In the genomic region with DNA sequence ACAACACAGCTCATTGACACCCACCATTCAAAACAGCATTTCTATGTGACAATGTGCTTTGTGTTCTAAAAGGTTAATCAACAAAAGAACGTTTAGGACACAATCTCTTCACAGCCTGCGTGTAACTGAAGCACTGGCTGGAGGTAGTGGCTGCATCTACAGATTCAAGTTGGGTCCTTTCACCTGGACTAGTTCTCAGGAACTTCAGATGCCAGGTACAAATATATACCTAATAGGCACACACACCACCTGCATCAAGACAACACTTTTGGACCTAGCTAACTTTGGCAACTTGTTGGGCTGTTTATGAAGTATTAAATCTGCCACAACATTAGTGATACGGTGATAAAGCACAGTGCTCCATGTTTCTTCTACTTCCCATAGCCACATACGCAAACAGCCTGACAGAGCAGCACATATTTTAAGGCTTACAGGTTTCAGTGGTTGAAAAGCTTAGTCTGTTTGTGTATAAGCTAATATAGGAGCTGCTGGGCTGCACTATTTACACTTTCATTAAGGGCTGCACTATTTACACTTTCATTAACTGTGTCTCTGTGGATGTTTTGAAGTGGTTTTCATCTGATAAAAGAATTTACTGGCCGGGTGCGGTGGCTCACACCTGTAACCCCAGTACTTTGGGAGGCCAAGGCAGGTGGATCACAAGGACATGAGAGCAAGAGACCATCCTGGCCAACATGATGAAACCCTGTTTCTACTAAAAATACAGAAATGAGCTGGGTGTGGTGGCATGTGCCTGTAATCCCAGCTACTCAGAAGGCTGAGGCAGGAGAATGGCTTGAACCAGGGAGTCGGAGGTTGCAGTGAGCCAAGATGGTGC, we compare ENCODE assay signal across 1 cellular context.
TF ChIP-seq lines count a peak whose summit lies in the region.

No MANE protein-coding gene starts in this region.

TF ChIP-seq in H1, 55 proteins besides CTCF, POLR2A, EP300 and RAD21 (continued from another document):
- TF ChIP-seq, protein P1, sequence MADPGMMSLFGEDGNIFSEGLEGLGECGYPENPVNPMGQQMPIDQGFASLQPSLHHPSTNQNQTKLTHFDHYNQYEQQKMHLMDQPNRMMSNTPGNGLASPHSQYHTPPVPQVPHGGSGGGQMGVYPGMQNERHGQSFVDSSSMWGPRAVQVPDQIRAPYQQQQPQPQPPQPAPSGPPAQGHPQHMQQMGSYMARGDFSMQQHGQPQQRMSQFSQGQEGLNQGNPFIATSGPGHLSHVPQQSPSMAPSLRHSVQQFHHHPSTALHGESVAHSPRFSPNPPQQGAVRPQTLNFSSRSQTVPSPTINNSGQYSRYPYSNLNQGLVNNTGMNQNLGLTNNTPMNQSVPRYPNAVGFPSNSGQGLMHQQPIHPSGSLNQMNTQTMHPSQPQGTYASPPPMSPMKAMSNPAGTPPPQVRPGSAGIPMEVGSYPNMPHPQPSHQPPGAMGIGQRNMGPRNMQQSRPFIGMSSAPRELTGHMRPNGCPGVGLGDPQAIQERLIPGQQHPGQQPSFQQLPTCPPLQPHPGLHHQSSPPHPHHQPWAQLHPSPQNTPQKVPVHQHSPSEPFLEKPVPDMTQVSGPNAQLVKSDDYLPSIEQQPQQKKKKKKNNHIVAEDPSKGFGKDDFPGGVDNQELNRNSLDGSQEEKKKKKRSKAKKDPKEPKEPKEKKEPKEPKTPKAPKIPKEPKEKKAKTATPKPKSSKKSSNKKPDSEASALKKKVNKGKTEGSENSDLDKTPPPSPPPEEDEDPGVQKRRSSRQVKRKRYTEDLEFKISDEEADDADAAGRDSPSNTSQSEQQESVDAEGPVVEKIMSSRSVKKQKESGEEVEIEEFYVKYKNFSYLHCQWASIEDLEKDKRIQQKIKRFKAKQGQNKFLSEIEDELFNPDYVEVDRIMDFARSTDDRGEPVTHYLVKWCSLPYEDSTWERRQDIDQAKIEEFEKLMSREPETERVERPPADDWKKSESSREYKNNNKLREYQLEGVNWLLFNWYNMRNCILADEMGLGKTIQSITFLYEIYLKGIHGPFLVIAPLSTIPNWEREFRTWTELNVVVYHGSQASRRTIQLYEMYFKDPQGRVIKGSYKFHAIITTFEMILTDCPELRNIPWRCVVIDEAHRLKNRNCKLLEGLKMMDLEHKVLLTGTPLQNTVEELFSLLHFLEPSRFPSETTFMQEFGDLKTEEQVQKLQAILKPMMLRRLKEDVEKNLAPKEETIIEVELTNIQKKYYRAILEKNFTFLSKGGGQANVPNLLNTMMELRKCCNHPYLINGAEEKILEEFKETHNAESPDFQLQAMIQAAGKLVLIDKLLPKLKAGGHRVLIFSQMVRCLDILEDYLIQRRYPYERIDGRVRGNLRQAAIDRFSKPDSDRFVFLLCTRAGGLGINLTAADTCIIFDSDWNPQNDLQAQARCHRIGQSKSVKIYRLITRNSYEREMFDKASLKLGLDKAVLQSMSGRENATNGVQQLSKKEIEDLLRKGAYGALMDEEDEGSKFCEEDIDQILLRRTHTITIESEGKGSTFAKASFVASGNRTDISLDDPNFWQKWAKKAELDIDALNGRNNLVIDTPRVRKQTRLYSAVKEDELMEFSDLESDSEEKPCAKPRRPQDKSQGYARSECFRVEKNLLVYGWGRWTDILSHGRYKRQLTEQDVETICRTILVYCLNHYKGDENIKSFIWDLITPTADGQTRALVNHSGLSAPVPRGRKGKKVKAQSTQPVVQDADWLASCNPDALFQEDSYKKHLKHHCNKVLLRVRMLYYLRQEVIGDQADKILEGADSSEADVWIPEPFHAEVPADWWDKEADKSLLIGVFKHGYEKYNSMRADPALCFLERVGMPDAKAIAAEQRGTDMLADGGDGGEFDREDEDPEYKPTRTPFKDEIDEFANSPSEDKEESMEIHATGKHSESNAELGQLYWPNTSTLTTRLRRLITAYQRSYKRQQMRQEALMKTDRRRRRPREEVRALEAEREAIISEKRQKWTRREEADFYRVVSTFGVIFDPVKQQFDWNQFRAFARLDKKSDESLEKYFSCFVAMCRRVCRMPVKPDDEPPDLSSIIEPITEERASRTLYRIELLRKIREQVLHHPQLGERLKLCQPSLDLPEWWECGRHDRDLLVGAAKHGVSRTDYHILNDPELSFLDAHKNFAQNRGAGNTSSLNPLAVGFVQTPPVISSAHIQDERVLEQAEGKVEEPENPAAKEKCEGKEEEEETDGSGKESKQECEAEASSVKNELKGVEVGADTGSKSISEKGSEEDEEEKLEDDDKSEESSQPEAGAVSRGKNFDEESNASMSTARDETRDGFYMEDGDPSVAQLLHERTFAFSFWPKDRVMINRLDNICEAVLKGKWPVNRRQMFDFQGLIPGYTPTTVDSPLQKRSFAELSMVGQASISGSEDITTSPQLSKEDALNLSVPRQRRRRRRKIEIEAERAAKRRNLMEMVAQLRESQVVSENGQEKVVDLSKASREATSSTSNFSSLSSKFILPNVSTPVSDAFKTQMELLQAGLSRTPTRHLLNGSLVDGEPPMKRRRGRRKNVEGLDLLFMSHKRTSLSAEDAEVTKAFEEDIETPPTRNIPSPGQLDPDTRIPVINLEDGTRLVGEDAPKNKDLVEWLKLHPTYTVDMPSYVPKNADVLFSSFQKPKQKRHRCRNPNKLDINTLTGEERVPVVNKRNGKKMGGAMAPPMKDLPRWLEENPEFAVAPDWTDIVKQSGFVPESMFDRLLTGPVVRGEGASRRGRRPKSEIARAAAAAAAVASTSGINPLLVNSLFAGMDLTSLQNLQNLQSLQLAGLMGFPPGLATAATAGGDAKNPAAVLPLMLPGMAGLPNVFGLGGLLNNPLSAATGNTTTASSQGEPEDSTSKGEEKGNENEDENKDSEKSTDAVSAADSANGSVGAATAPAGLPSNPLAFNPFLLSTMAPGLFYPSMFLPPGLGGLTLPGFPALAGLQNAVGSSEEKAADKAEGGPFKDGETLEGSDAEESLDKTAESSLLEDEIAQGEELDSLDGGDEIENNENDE (IDR thresholded peaks at IDR 0.05; ENCODE audit: insufficient replicate concordance, low read length) = no peak
- no peak for TF ChIP-seq SIX5 (IDR thresholded peaks at IDR 0.05; ENCODE audit: low read depth, low read length)
- no peak for TF ChIP-seq BCL11A (IDR thresholded peaks at IDR 0.05; ENCODE audit: low read depth in 2 of 2, low read length in 2 of 2)
- TF ChIP-seq TEAD4 (IDR thresholded peaks at IDR 0.05; ENCODE audit: low read depth, low read length) = no peak
- TF ChIP-seq TCF12 (IDR thresholded peaks at IDR 0.05; ENCODE audit: low read depth, low read length) = no peak
